37 cellular contexts compared by ENCODE assay signal in genomic region chr13:34026308-34026707, GRCh38.
"Had no signal": no experiment of that assay in that cellular context is flagged by ENCODE, and none has a peak within 500 bp of the region (broad histone marks: within the 10 kb centered on the region; RNA-seq: fewer than 3 reads in every experiment).

No MANE protein-coding gene starts in this region.

- H3K4me3 ChIP-seq: Peyer's patch had no signal

- H3K4me3 Mint-ChIP-seq: activated CD4-positive, alpha-beta memory T cell treated with anti-CD3 and anti-CD28 coated beads, Interleukin-2, amount 10 ng/mL, durations not matched to agents 7 days and 5 days; activated CD8-positive, alpha-beta memory T cell treated with anti-CD3 and anti-CD28 coated beads, Interleukin-2, amount 10 ng/mL, durations not matched to agents 7 days and 5 days; activated naive CD8-positive, alpha-beta T cell treated with anti-CD3 and anti-CD28 coated beads for 36 hours; activated T-cell treated with anti-CD3 and anti-CD28 coated beads, Interleukin-2, amount 50 U/mL, for 72 hours; activated T-helper 17 cell treated with anti-CD3 and anti-CD28 coated beads, Interleukin-2, amount 50 U/mL, for 72 hours had no signal

- H3K4me1 ChIP-seq: Peyer's patch had no signal

- FAIRE-seq: bronchial epithelial cell had no signal

- H3K4me1 Mint-ChIP-seq: activated CD4-positive, alpha-beta memory T cell treated with anti-CD3 and anti-CD28 coated beads, Interleukin-2, amount 10 ng/mL, durations not matched to agents 7 days and 5 days; activated CD8-positive, alpha-beta memory T cell treated with anti-CD3 and anti-CD28 coated beads, Interleukin-2, amount 10 ng/mL, durations not matched to agents 7 days and 5 days; activated naive CD8-positive, alpha-beta T cell treated with anti-CD3 and anti-CD28 coated beads for 36 hours; activated T-helper 17 cell treated with anti-CD3 and anti-CD28 coated beads, Interleukin-2, amount 50 U/mL, for 72 hours had no signal

- H3K27ac ChIP-seq: Peyer's patch, WERI-Rb-1 had no signal

- ATAC-seq: activated CD8-positive, alpha-beta memory T cell treated with anti-CD3 and anti-CD28 coated beads, Interleukin-2, amount 10 ng/mL, durations not matched to agents 7 days and 5 days; activated T-cell treated with anti-CD3 and anti-CD28 coated beads, Interleukin-2, amount 50 U/mL, for 72 hours; activated T-helper 17 cell treated with anti-CD3 and anti-CD28 coated beads, Interleukin-2, amount 50 U/mL, for 72 hours; Right ventricle myocardium inferior had no signal

- H3K27me3 ChIP-seq: Peyer's patch had no signal

- H3K36me3 Mint-ChIP-seq: activated CD8-positive, alpha-beta memory T cell treated with anti-CD3 and anti-CD28 coated beads, Interleukin-2, amount 10 ng/mL, durations not matched to agents 7 days and 5 days had no signal

- H3K27me3 Mint-ChIP-seq: activated CD4-positive, alpha-beta memory T cell treated with anti-CD3 and anti-CD28 coated beads, Interleukin-2, amount 10 ng/mL, durations not matched to agents 7 days and 5 days; activated CD8-positive, alpha-beta memory T cell treated with anti-CD3 and anti-CD28 coated beads, Interleukin-2, amount 10 ng/mL, durations not matched to agents 7 days and 5 days; activated T-helper 17 cell treated with anti-CD3 and anti-CD28 coated beads, Interleukin-2, amount 50 U/mL, for 72 hours had no signal

- H3K27ac Mint-ChIP-seq: activated CD4-positive, alpha-beta memory T cell treated with anti-CD3 and anti-CD28 coated beads, Interleukin-2, amount 10 ng/mL, durations not matched to agents 7 days and 5 days; activated CD8-positive, alpha-beta memory T cell treated with anti-CD3 and anti-CD28 coated beads, Interleukin-2, amount 10 ng/mL, durations not matched to agents 7 days and 5 days; activated naive CD8-positive, alpha-beta T cell treated with anti-CD3 and anti-CD28 coated beads for 36 hours; activated T-cell treated with anti-CD3 and anti-CD28 coated beads, Interleukin-2, amount 50 U/mL, for 72 hours; activated T-helper 17 cell treated with anti-CD3 and anti-CD28 coated beads, Interleukin-2, amount 50 U/mL, for 72 hours had no signal

- DNase-seq: activated CD4-positive, alpha-beta memory T cell treated with anti-CD3 and anti-CD28 coated beads, Interleukin-2, amount 10 ng/mL, durations not matched to agents 7 days and 5 days; activated CD4-positive, alpha-beta T cell treated with anti-CD3 and anti-CD28 coated beads for 1 hour; activated CD4-positive, alpha-beta T cell treated with anti-CD3 and anti-CD28 coated beads for 48 hours; activated CD4-positive, CD25-positive, alpha-beta regulatory T cell; activated CD8-positive, alpha-beta memory T cell treated with anti-CD3 and anti-CD28 coated beads for 24 hours; activated CD8-positive, alpha-beta memory T cell treated with anti-CD3 and anti-CD28 coated beads, Interleukin-2, amount 10 ng/mL, durations not matched to agents 7 days and 5 days; activated CD8-positive, alpha-beta memory T cell treated with anti-CD3 and anti-CD28 coated beads, Interleukin-2, amount 50 U/mL, for 48 hours; activated effector memory CD4-positive, alpha-beta T cell treated with anti-CD3 and anti-CD28 coated beads, Interleukin-2, amount 50 U/mL, for 16 hours; activated naive CD4-positive, alpha-beta T cell; activated naive CD4-positive, alpha-beta T cell treated with anti-CD3 and anti-CD28 coated beads, Interleukin-2, amount 50 U/mL, for 16 hours; activated naive CD8-positive, alpha-beta T cell treated with anti-CD3 and anti-CD28 coated beads for 36 hours; activated T-cell treated with anti-CD3 and anti-CD28 coated beads, Interleukin-2, amount 50 U/mL, for 72 hours; amniotic stem cell; aorta; caudate nucleus; cerebellar nuclear complex; Karpas-422; KBM-7; MM.1S; MV-4-11; NCI-H1092; NCI-H1436 treated with DMSO at 0.1 percent for 48 hours; NCI-H1694 treated with DMSO at 0.1 percent for 48 hours; NCI-H2029; NCI-H345; NCI-H524 treated with DMSO at 0.1 percent for 48 hours; Peyer's patch; RPMI8226; SIG-M5; SW 1271; T-helper 1 cell; T-helper 2 cell; T1000; WERI-Rb-1 had no signal

- H3K36me3 ChIP-seq: Peyer's patch, WERI-Rb-1 had no signal
